6 cellular contexts compared by ENCODE assay signal in genomic region chrX:49042581-49043219, GRCh38. TPM values are rescaled to one million over a fixed set of nuclear protein-coding genes. Genes with fewer than 3 reads are reported as not detected.
DNase-seq lines count a peak whose midpoint lies in the region; ATAC-seq and TF ChIP-seq lines count a peak whose summit lies in the region.

No MANE protein-coding gene starts in this region.

- H2AFZ ChIP-seq in neuron (ENCODE audit: low read depth, low read length) = peak overlapping the region; percentile 60

- H3K36me3 ChIP-seq in breast epithelium = no peaks in the 10 kb centered on the region
- peaks cover 9% of the 10 kb centered on the region for H3K36me3 ChIP-seq in neuron (ENCODE audit: insufficient read depth, low read length)

- H3K27me3 ChIP-seq in breast epithelium (no peaks in the 10 kb centered on the region), neuron (ENCODE audit: insufficient read depth, low read length) (no peaks in the 10 kb centered on the region)

- TF ChIP-seq CTCF in breast epithelium (IDR thresholded peaks at IDR 0.05) = no peak

- POLR2A ChIA-PET in activated CD4-positive, alpha-beta T cell treated with anti-CD3 and anti-CD28 coated beads, Interleukin-2, amount 10 ng/mL, durations not matched to agents 7 days and 5 days (lab: Charles Lee) = no interaction called here

- intact Hi-C loops in breast epithelium (cut with DNase I; ENCODE audit: low total_unique reads) = no loop called here

- peak overlapping the region; percentile 98 to 100 for H3K27ac ChIP-seq in breast epithelium

- H3K36me3 Mint-ChIP-seq in activated CD4-positive, alpha-beta T cell treated with anti-CD3 and anti-CD28 coated beads, Interleukin-2, amount 10 ng/mL, durations not matched to agents 7 days and 5 days (ENCODE audit: low read depth) = peaks cover 17% of the 10 kb centered on the region

- peaks cover 0 to 4% of the 10 kb centered on the region in 2 donors for H3K9me3 ChIP-seq in breast epithelium
- no peaks in the 10 kb centered on the region for H3K9me3 ChIP-seq in neuron (ENCODE audit: low read length)

- DNase-seq in activated CD4-positive, alpha-beta T cell treated with anti-CD3 and anti-CD28 coated beads, Interleukin-2, amount 10 ng/mL, durations not matched to agents 7 days and 5 days = peak; percentile 6
- no peak for DNase-seq in activated CD4-positive, alpha-beta T cell treated with anti-CD3 and anti-CD28 coated beads for 1 hour
- DNase-seq in breast epithelium (ENCODE audit: low spot score in 2 of 2) (no peak), NCI-H510A treated with DMSO at 0.1 percent for 48 hours (lab: John Stamatoyannopoulos, UW) (no peak)

- peaks cover 46% of the 10 kb centered on the region for H3K4me1 Mint-ChIP-seq in activated CD4-positive, alpha-beta T cell treated with anti-CD3 and anti-CD28 coated beads, Interleukin-2, amount 10 ng/mL, durations not matched to agents 7 days and 5 days

- no peak for ATAC-seq in GM21447 (IDR thresholded peaks at IDR 0.05; ENCODE audit: unreplicated experiment)

- peaks cover 0 to 5% of the 10 kb centered on the region in 2 donors for H3K4me1 ChIP-seq in breast epithelium
- H3K4me1 ChIP-seq in neuron (ENCODE audit: insufficient read depth, low read length) = peaks cover 23% of the 10 kb centered on the region

- peak overlapping the region; percentile 95 for H3K27ac Mint-ChIP-seq in activated CD4-positive, alpha-beta T cell treated with anti-CD3 and anti-CD28 coated beads, Interleukin-2, amount 10 ng/mL, durations not matched to agents 7 days and 5 days

- CTCF ChIA-PET in activated CD4-positive, alpha-beta T cell treated with anti-CD3 and anti-CD28 coated beads, Interleukin-2, amount 10 ng/mL, durations not matched to agents 7 days and 5 days (lab: Charles Lee) = interaction anchor here (1.0 kb wide), 1 partner anchor 27 kb away, joined by 3 read pairs; no protein-coding TSS in a partner anchor

- H3K4me3 ChIP-seq in breast epithelium = peak overlapping the region; percentile 71 to 91 (median 79)
- H3K4me3 ChIP-seq in neuron (ENCODE audit: low read length) = peak overlapping the region; percentile 50

- peak overlapping the region; percentile 90 for H3K4me3 Mint-ChIP-seq in activated CD4-positive, alpha-beta T cell treated with anti-CD3 and anti-CD28 coated beads, Interleukin-2, amount 10 ng/mL, durations not matched to agents 7 days and 5 days

- no peak for TF ChIP-seq POLR2A in breast epithelium (IDR thresholded peaks at IDR 0.05)

- H3K27me3 Mint-ChIP-seq in activated CD4-positive, alpha-beta T cell treated with anti-CD3 and anti-CD28 coated beads, Interleukin-2, amount 10 ng/mL, durations not matched to agents 7 days and 5 days = no peaks in the 10 kb centered on the region

- H3K9me3 Mint-ChIP-seq in activated CD4-positive, alpha-beta T cell treated with anti-CD3 and anti-CD28 coated beads, Interleukin-2, amount 10 ng/mL, durations not matched to agents 7 days and 5 days = no peaks in the 10 kb centered on the region

RNA-seq across cellular contexts. Expression of gene TFE3, which starts 0.5 kb away (rescaled TPM):
- 10 to 100 TPM; 25.7 to 26.8 TPM for total RNA-seq in activated CD4-positive, alpha-beta T cell treated with anti-CD3 and anti-CD28 coated beads, Interleukin-2, amount 10 ng/mL, durations not matched to agents 7 days and 5 days
- 10 to 100 TPM; 44.1 to 93.3 (median 52.1) TPM for total RNA-seq in breast epithelium

RNA-seq across cellular contexts. Expression of gene CCDC120, which starts 16.1 kb away (rescaled TPM):
- 1 to 10 TPM; 5.5 to 5.9 TPM for total RNA-seq in activated CD4-positive, alpha-beta T cell treated with anti-CD3 and anti-CD28 coated beads, Interleukin-2, amount 10 ng/mL, durations not matched to agents 7 days and 5 days
- total RNA-seq in breast epithelium = 1 to 10 TPM in 2 of 3 donors, under 1 TPM in 1; 0.80 to 6.3 (median 4.3) TPM

RNA-seq across cellular contexts. Expression of gene PRAF2, which starts 31.1 kb away (rescaled TPM):
- total RNA-seq in activated CD4-positive, alpha-beta T cell treated with anti-CD3 and anti-CD28 coated beads, Interleukin-2, amount 10 ng/mL, durations not matched to agents 7 days and 5 days = 10 to 100 TPM; 24.7 to 27.1 TPM
- 10 to 100 TPM in 1 of 3 donors, 1 to 10 TPM in 2; 5.9 to 18.4 (median 6.6) TPM for total RNA-seq in breast epithelium

RNA-seq across cellular contexts. Expression of gene WDR45, which starts 37.0 kb away (rescaled TPM):
- 10 to 100 TPM; 44.0 to 48.6 TPM for total RNA-seq in activated CD4-positive, alpha-beta T cell treated with anti-CD3 and anti-CD28 coated beads, Interleukin-2, amount 10 ng/mL, durations not matched to agents 7 days and 5 days
- total RNA-seq in breast epithelium = 100 to 1,000 TPM in 1 of 3 donors, 10 to 100 TPM in 2; 95.7 to 134 (median 98.6) TPM

RNA-seq across cellular contexts. Expression of gene GRIPAP1, which starts 40.6 kb away (rescaled TPM):
- 10 to 100 TPM; 73.2 to 91.2 TPM for total RNA-seq in activated CD4-positive, alpha-beta T cell treated with anti-CD3 and anti-CD28 coated beads, Interleukin-2, amount 10 ng/mL, durations not matched to agents 7 days and 5 days
- total RNA-seq in breast epithelium = 10 to 100 TPM; 31.4 to 47.2 (median 34.1) TPM
